Comparison of ENCODE assay signal across 13 cellular contexts in the genomic region with DNA sequence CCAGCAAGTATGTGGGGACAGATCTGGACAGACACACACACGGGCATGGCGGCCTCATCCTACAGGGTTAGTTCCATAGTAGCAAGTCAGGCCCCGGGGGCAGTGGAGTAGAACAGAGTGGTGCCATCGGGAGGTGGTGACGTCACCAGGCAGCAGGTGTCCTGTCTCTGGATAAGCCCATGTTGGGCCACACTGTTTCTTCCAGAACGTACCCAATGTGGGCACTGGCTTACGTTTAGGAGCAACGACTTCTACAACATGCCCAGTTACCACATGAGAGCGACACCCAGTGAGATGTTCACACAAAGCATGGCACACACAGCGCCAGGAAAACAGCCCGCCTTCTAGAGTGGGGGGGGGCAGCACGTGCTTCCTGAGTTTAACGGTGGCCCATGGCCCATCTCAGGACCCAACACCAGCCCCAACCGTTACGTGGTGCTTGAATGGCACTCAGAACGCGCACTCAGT.
DNase-seq lines count a peak whose midpoint lies in the region; ATAC-seq, FAIRE-seq and TF ChIP-seq lines count a peak whose summit lies in the region.
"Had no signal": no experiment of that assay in that cellular context is flagged by ENCODE, and none has a peak within 500 bp of the region (broad histone marks: within the 10 kb centered on the region; RNA-seq: fewer than 3 reads in every experiment).

No MANE protein-coding gene starts in this region.

- TF ChIP-seq POLR2A in ovary (IDR thresholded peaks at IDR 0.05) (no peak), upper lobe of left lung (IDR thresholded peaks at IDR 0.05) (no peak)

- H2AFZ ChIP-seq in fibroblast of lung (ENCODE audit: low read length), result no peak overlapping the region
- no peak overlapping the region for H2AFZ ChIP-seq in PC-9

- TF ChIP-seq CTCF in fibroblast of lung (conservative IDR thresholded peaks at IDR 0.05 in 1 of 2, IDR thresholded peaks at IDR 0.05 in 1 of 2; ENCODE audit: low read depth in 1 of 2, low read length in 2 of 2) (no peak), ovary (IDR thresholded peaks at IDR 0.05) (no peak), upper lobe of left lung (IDR thresholded peaks at IDR 0.05) (no peak), PC-9 (conservative IDR thresholded peaks at IDR 0.05) (no peak)

- H3K9ac ChIP-seq in fibroblast of lung (ENCODE audit: insufficient read depth, low read length), result no peak overlapping the region
- H3K9ac ChIP-seq: KMS-11 had no signal

- H3K27me3 ChIP-seq in fibroblast of lung (ENCODE audit: control insufficient read depth, insufficient read depth, low read length), result no peaks in the 10 kb centered on the region
- H3K27me3 ChIP-seq in ovary, result no peaks in the 10 kb centered on the region
- no peaks in the 10 kb centered on the region for H3K27me3 ChIP-seq in upper lobe of left lung
- H3K27me3 ChIP-seq in PC-9 (ENCODE audit: insufficient read depth, low read depth), result no peaks in the 10 kb centered on the region
- H3K27me3 ChIP-seq: colonic mucosa had no signal

- no peak overlapping the region for H3K4me3 ChIP-seq in fibroblast of lung (replicated peaks in 1 of 4; ENCODE audit: control extremely low read depth in 1 of 4, insufficient read depth in 1 of 4, low read depth in 3 of 4, low read length in 4 of 4)
- no peak overlapping the region for H3K4me3 ChIP-seq in ovary
- H3K4me3 ChIP-seq in upper lobe of left lung, result no peak overlapping the region
- H3K4me3 ChIP-seq in PC-9, result no peak overlapping the region
- H3K4me3 ChIP-seq: colonic mucosa had no signal

- DNase-seq in RCC 7860 (ENCODE audit: low spot score) (peak; percentile 4), fibroblast of lung (ENCODE audit: low read depth in 2 of 2) (no peak), ovary (peak in 3 of 5 donors; percentile 36 to 42 (median 40)), upper lobe of left lung (no peak), NCI-H748 treated with DMSO at 0.1 percent for 48 hours (lab: John Stamatoyannopoulos, UW) (no peak), PC-9 (no peak)
- no peak for DNase-seq in activated CD4-positive, alpha-beta T cell treated with anti-CD3 and anti-CD28 coated beads, Interleukin-2, amount 50 U/mL, for 4 hours
- DNase-seq: activated CD8-positive, alpha-beta memory T cell treated with anti-CD3 and anti-CD28 coated beads, Interleukin-2, amount 50 U/mL, for 4 hours; activated naive CD8-positive, alpha-beta T cell treated with anti-CD3 and anti-CD28 coated beads, Interleukin-2, amount 10 ng/mL, durations not matched to agents 7 days and 5 days; colonic mucosa; islet precursor cell; stimulated activated CD4-positive, alpha-beta T cell treated with anti-CD3 and anti-CD28 coated beads, Interleukin-2, amount 100 ng/mL, for 24 hours had no signal

- H4K20me1 ChIP-seq in fibroblast of lung (ENCODE audit: control insufficient read depth, extremely low read depth, insufficient read depth, low read length), result no peaks in the 10 kb centered on the region
- H4K20me1 ChIP-seq in PC-9 (ENCODE audit: insufficient read depth), result peaks cover 29% of the 10 kb centered on the region

- H3K4me1 ChIP-seq in fibroblast of lung (ENCODE audit: control insufficient read depth, extremely low read depth, insufficient read depth, low read length), result peaks cover 31% of the 10 kb centered on the region
- H3K4me1 ChIP-seq in ovary (ENCODE audit: insufficient read depth), result peaks cover 40% of the 10 kb centered on the region
- peaks cover 29 to 66% (median 56%) of the 10 kb centered on the region in 4 donors for H3K4me1 ChIP-seq in upper lobe of left lung
- H3K4me1 ChIP-seq in PC-9 (replicated peaks; ENCODE audit: insufficient read depth), result no peaks in the 10 kb centered on the region

- CTCF ChIA-PET in PC-9 (lab: Charles Lee), result no interaction called here

- H3K9me3 ChIP-seq in fibroblast of lung (ENCODE audit: control insufficient read depth, insufficient read depth, low read depth, low read length) (no peaks in the 10 kb centered on the region), ovary (no peaks in the 10 kb centered on the region), upper lobe of left lung (no peaks in the 10 kb centered on the region), PC-9 (ENCODE audit: insufficient read depth, low read depth) (no peaks in the 10 kb centered on the region)
- H3K9me3 ChIP-seq: colonic mucosa had no signal

- H3K36me3 ChIP-seq in fibroblast of lung (ENCODE audit: control insufficient read depth, insufficient read depth, low read length), result peaks cover 2% of the 10 kb centered on the region
- H3K36me3 ChIP-seq in ovary, result no peaks in the 10 kb centered on the region
- peaks cover 0 to 10% (median 4%) of the 10 kb centered on the region in 4 donors for H3K36me3 ChIP-seq in upper lobe of left lung
- H3K36me3 ChIP-seq in PC-9 (ENCODE audit: low read depth), result peaks cover 9% of the 10 kb centered on the region; the same call in 1 of the 2 replicates
- H3K36me3 ChIP-seq: colonic mucosa had no signal

- H3K9me2 ChIP-seq in PC-9 (ENCODE audit: insufficient read depth), result no peaks in the 10 kb centered on the region

- no TSS peak for BruUV-seq in PC-9 (replicated peaks; lab: Mats Ljungman, UMichigan)

- no peak for FAIRE-seq in RCC 7860 (lab: Jason Lieb, UNC)

- TF ChIP-seq EP300 in ovary (IDR thresholded peaks at IDR 0.05) (no peak), upper lobe of left lung (IDR thresholded peaks at IDR 0.05) (no peak)

- peaks cover 68% of the 10 kb centered on the region for H3K79me2 ChIP-seq in fibroblast of lung (ENCODE audit: control insufficient read depth, insufficient read depth, low read length)
- H3K79me2 ChIP-seq in PC-9 (ENCODE audit: low read depth), result peaks cover 79% of the 10 kb centered on the region

- H3K4me2 ChIP-seq in fibroblast of lung (ENCODE audit: extremely low read depth, insufficient read depth, low read length) (no peak overlapping the region), PC-9 (no peak overlapping the region)
- H3K4me2 ChIP-seq: KMS-11 had no signal

- POLR2A ChIA-PET in PC-9 (lab: Charles Lee; ENCODE audit: unreplicated experiment), result no interaction called here

- ATAC-seq in upper lobe of left lung (ENCODE audit: low FRiP score in 2 of 2), result no peak

- WGBS in ovary, 3 donors, result 89 to 95% (median 94%) methylated on average over 17 of the region's 17 CpGs
- 84 to 94% methylated on average over 11 to 17 of the region's 17 CpGs for WGBS in upper lobe of left lung, 2 donors

- no peaks in the 10 kb centered on the region for H3F3A ChIP-seq in PC-9 (ENCODE audit: insufficient read depth, low read depth)

- intact Hi-C loops in ovary (cut with DNase I), result no loop called here
- intact Hi-C loops in PC-9 (cut with micrococcal nuclease; ENCODE audit: unreplicated experiment), result no loop called here

- H3K27ac ChIP-seq in fibroblast of lung (ENCODE audit: insufficient read depth, low read length), result peak overlapping the region; percentile 19
- peak overlapping the region in 1 of 2 donors; percentile 41 for H3K27ac ChIP-seq in ovary
- H3K27ac ChIP-seq in upper lobe of left lung, result peak overlapping the region; percentile 56 to 86 (median 71)
- H3K27ac ChIP-seq in PC-9, result no peak overlapping the region
- H3K27ac ChIP-seq: colonic mucosa, KMS-11 had no signal

Comparison
In these comparisons a context has a peak if more than half of its experiments do, and no peak if none do; other contexts are left out.
1. DNase-seq: peak in RCC 7860 (single experiment) and ovary (3 of 5); none in fibroblast of lung (0 of 2), upper lobe of left lung (0 of 2), activated CD4-positive, alpha-beta T cell treated with anti-CD3 and anti-CD28 coated beads, Interleukin-2, amount 50 U/mL, for 4 hours (0 of 2), NCI-H748 treated with DMSO at 0.1 percent for 48 hours (single experiment) and PC-9 (0 of 2).